Comparison of ENCODE assay signal across 2 cellular contexts in the genomic region with DNA sequence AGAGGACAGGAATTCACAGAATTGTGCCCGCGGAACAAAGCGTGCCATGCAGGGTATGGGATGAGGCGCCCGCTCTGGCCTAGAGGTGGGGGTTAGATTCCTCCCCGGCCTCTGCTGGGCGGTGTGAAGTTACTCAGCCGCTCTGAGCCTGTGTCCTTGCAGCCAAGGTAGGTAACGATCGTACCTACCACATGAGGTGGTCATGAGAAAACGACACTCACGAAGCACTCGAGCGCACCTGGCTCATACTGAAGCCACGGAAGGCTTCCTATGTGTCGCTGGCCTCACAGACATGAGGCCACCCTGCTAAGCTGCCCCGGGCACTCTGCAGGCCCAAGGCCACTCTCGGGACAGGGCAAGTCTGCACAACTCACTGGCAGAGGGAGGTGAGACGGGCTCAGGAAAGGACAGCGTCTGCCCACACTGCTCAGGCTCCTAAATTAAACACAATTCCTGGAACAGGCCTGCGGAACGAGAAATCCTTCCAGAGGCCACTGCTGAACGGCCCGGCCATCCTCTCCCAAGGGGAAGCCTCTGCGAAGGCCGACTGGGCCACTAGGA.
TF ChIP-seq lines count a peak whose summit lies in the region.

No MANE protein-coding gene starts in this region.

TF ChIP-seq in IMR-90, 13 proteins besides CTCF, POLR2A, EP300 and RAD21:
- TF ChIP-seq RFX5 (IDR thresholded peaks at IDR 0.05; ENCODE audit: low read depth, low read length) (no peak), MAFK (IDR thresholded peaks at IDR 0.05; ENCODE audit: low read depth, low read length) (no peak), CEBPB (IDR thresholded peaks at IDR 0.05; ENCODE audit: low read depth, low read length) (no peak), MAZ (IDR thresholded peaks at IDR 0.05; ENCODE audit: borderline replicate concordance, low read depth, low read length) (no peak), CHD1 (IDR thresholded peaks at IDR 0.05; ENCODE audit: low read depth, low read length) (no peak), MXI1 (IDR thresholded peaks at IDR 0.05; ENCODE audit: borderline replicate concordance, low read depth, low read length) (no peak), NFE2L2 (IDR thresholded peaks at IDR 0.05; ENCODE audit: low read depth, low read length) (no peak), FOS (IDR thresholded peaks at IDR 0.05; ENCODE audit: low read depth, low read length) (no peak), ELK1 (IDR thresholded peaks at IDR 0.05; ENCODE audit: borderline replicate concordance, low read depth, low read length) (no peak), BHLHE40 (IDR thresholded peaks at IDR 0.05; ENCODE audit: low read depth, low read length) (no peak), RCOR1 (IDR thresholded peaks at IDR 0.05; ENCODE audit: insufficient replicate concordance, low read length) (no peak), SMC3 (IDR thresholded peaks at IDR 0.05; ENCODE audit: low read depth, low read length) (no peak)
- TF ChIP-seq, protein P1, sequence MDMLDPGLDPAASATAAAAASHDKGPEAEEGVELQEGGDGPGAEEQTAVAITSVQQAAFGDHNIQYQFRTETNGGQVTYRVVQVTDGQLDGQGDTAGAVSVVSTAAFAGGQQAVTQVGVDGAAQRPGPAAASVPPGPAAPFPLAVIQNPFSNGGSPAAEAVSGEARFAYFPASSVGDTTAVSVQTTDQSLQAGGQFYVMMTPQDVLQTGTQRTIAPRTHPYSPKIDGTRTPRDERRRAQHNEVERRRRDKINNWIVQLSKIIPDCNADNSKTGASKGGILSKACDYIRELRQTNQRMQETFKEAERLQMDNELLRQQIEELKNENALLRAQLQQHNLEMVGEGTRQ (IDR thresholded peaks at IDR 0.05; ENCODE audit: low read depth, low read length): no peak
TF ChIP-seq in IMR-90: peak in this region for 0.

TF ChIP-seq in K562, 482 proteins besides CTCF, POLR2A, EP300 and RAD21:
- TF ChIP-seq RBFOX2 (IDR thresholded peaks at IDR 0.05; ENCODE audit: low read depth, low read length) (no peak), ZNF408 (CRISPR knock-in tag; IDR thresholded peaks at IDR 0.05; ENCODE audit: low read depth) (no peak), ZFX (CRISPR knock-in tag; IDR thresholded peaks at IDR 0.05) (no peak), KLF10 (CRISPR knock-in tag; IDR thresholded peaks at IDR 0.05) (no peak), PYGO2 (tag; IDR thresholded peaks at IDR 0.05) (no peak), BCL6 (CRISPR knock-in tag; IDR thresholded peaks at IDR 0.05) (no peak), ZBTB43 (CRISPR knock-in tag; IDR thresholded peaks at IDR 0.05) (no peak), MXI1 (IDR thresholded peaks at IDR 0.05; ENCODE audit: low read depth, low read length) (no peak), JUN (IDR thresholded peaks at IDR 0.05; ENCODE audit: borderline replicate concordance, low read depth, low read length) (no peak), JUN (CRISPR knock-in tag; IDR thresholded peaks at IDR 0.05; ENCODE audit: borderline replicate concordance) (no peak), XRCC4 (IDR thresholded peaks at IDR 0.05; ENCODE audit: extremely low read depth, insufficient read depth, insufficient read length) (no peak), POLR2AphosphoS2 (IDR thresholded peaks at IDR 0.05; ENCODE audit: low read length) (no peak), ZNF318 (IDR thresholded peaks at IDR 0.05; ENCODE audit: borderline replicate concordance in 1 of 2, low read depth in 1 of 2) (no peak)
TF ChIP-seq in K562: peak in this region for 0.
